1 cellular context compared by ENCODE assay signal in genomic region chr5:96680759-96681158, GRCh38.
TF ChIP-seq lines count a peak whose summit lies in the region.

No MANE protein-coding gene starts in this region.

TF ChIP-seq in K562, 482 proteins besides CTCF, POLR2A, EP300 and RAD21 (continued from another document):
- TF ChIP-seq, protein P1, sequence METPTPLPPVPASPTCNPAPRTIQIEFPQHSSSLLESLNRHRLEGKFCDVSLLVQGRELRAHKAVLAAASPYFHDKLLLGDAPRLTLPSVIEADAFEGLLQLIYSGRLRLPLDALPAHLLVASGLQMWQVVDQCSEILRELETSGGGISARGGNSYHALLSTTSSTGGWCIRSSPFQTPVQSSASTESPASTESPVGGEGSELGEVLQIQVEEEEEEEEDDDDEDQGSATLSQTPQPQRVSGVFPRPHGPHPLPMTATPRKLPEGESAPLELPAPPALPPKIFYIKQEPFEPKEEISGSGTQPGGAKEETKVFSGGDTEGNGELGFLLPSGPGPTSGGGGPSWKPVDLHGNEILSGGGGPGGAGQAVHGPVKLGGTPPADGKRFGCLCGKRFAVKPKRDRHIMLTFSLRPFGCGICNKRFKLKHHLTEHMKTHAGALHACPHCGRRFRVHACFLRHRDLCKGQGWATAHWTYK (CRISPR knock-in tag; IDR thresholded peaks at IDR 0.05): no peak
- no peak for TF ChIP-seq FIP1L1 (IDR thresholded peaks at IDR 0.05; ENCODE audit: low read depth, low read length, poor library complexity, severe bottlenecking)
